ENCODE assay signal across 1 cellular context in the genomic region with DNA sequence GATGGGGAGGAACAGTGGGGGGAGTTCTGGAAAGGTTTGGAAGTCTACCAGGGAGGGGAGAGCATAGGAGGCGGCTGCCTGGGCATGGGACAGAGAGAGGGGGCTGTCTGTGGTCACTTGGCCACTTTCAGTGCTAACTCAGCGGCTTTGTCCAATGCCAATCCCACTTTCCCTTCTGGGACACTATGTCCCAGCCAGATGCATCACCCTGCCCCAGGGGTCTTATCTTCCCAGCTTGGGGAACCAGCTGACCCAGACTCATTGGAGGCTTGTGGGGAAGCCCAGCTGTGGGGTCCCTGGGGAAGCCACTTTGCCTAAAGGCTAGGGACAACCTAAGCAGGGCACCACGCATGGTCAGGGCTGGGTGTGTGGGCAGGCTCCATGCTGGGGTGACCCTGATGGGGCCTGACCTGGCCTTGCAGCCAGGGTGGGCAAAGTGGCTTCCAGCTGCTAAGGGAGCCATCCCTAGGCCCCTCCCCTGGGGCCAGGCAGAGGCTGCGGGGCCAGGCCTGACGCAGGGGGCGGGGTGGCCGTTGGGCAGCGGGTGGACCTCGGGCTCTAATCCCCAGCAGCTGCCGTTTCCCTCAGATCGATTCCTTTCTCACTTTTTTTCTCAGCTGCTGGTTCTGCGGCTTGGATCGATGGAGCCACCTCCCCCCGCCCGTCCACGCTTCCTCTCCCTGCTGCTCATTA.
TF ChIP-seq lines count a peak whose summit lies in the region.

No MANE protein-coding gene starts in this region.

TF ChIP-seq in IMR-90, 13 proteins besides CTCF, POLR2A, EP300 and RAD21:
- TF ChIP-seq RCOR1 (IDR thresholded peaks at IDR 0.05; ENCODE audit: insufficient replicate concordance, low read length) (no peak), RFX5 (IDR thresholded peaks at IDR 0.05; ENCODE audit: low read depth, low read length) (no peak), FOS (IDR thresholded peaks at IDR 0.05; ENCODE audit: low read depth, low read length) (no peak), USF2 (IDR thresholded peaks at IDR 0.05; ENCODE audit: low read depth, low read length) (no peak), CEBPB (IDR thresholded peaks at IDR 0.05; ENCODE audit: low read depth, low read length) (no peak), ELK1 (IDR thresholded peaks at IDR 0.05; ENCODE audit: borderline replicate concordance, low read depth, low read length) (no peak), SMC3 (IDR thresholded peaks at IDR 0.05; ENCODE audit: low read depth, low read length) (no peak), NFE2L2 (IDR thresholded peaks at IDR 0.05; ENCODE audit: low read depth, low read length) (no peak), MXI1 (IDR thresholded peaks at IDR 0.05; ENCODE audit: borderline replicate concordance, low read depth, low read length) (no peak), BHLHE40 (IDR thresholded peaks at IDR 0.05; ENCODE audit: low read depth, low read length) (no peak), MAFK (IDR thresholded peaks at IDR 0.05; ENCODE audit: low read depth, low read length) (no peak), MAZ (IDR thresholded peaks at IDR 0.05; ENCODE audit: borderline replicate concordance, low read depth, low read length) (no peak), CHD1 (IDR thresholded peaks at IDR 0.05; ENCODE audit: low read depth, low read length) (no peak)
